ENCODE assay signal across 9 cellular contexts in genomic region chr17:48554412-48555090, GRCh38. TPM values are rescaled to one million over a fixed set of nuclear protein-coding genes. Genes with fewer than 3 reads are reported as not detected.
DNase-seq lines count a peak whose midpoint lies in the region; ATAC-seq and TF ChIP-seq lines count a peak whose summit lies in the region.
"Had no signal": no experiment of that assay in that cellular context is flagged by ENCODE, and none has a peak within 500 bp of the region (broad histone marks: within the 10 kb centered on the region; RNA-seq: fewer than 3 reads in every experiment).

No MANE protein-coding gene starts in this region.

- H2BK5ac ChIP-seq in trophoblast cell (ENCODE audit: low read depth, low read length, poor library complexity) = peak overlapping the region; percentile 50

- CTCF ChIA-PET in WTC11 (lab: Charles Lee) (interaction anchor here (1.2 to 1.9 kb wide), 2 partner anchors 53 to 61 kb away, joined by 3 to 11 read pairs; no protein-coding TSS in a partner anchor), OCI-LY7 (lab: Charles Lee; ENCODE audit: unreplicated experiment) (no interaction called here)

- peak overlapping the region; percentile 15; the same call in 1 of the 2 replicates for H3K4me3 ChIP-seq in HFF-Myc (replicated peaks; ENCODE audit: low read depth, low read length)
- H3K4me3 ChIP-seq in left ventricle myocardium inferior = peak overlapping the region; percentile 59
- H3K4me3 ChIP-seq in trophoblast cell (ENCODE audit: low read depth, low read length) = peak overlapping the region; percentile 64
- no peak overlapping the region for H3K4me3 ChIP-seq in OCI-LY7 (ENCODE audit: low read depth, low read length, poor library complexity, severe bottlenecking)

- DNase-seq in HFF-Myc (ENCODE audit: extremely low read depth, low read depth) (no peak), WTC11 (ENCODE audit: low spot score) (no peak), left ventricle myocardium inferior (no peak), trophoblast cell (no peak), cerebellar cortex (ENCODE audit: low spot score) (no peak), NCI-H187 treated with DMSO at 0.1 percent for 48 hours (lab: John Stamatoyannopoulos, UW) (no peak), posterior vena cava (ENCODE audit: low spot score) (no peak), OCI-LY7 (ENCODE audit: low spot score) (no peak)

- H3K18ac ChIP-seq in trophoblast cell (ENCODE audit: low read length) = peak overlapping the region; percentile 72

- peak overlapping the region; percentile 84 for H4K8ac ChIP-seq in trophoblast cell (ENCODE audit: low read depth, low read length)

- peak overlapping the region; percentile 58 for H3K4me3 Mint-ChIP-seq in WTC11

- peak overlapping the region; percentile 70 for H4K12ac ChIP-seq in trophoblast cell (ENCODE audit: low read depth, low read length)

- H3K4me1 ChIP-seq in left ventricle myocardium inferior (peaks cover 19% of the 10 kb centered on the region), trophoblast cell (ENCODE audit: control insufficient read depth in 1 of 2, insufficient read depth in 2 of 2, low read length in 2 of 2) (peaks cover 21 to 27% of the 10 kb centered on the region in 2 experiments), OCI-LY7 (ENCODE audit: insufficient read depth, low read length, poor library complexity, severe bottlenecking) (no peaks in the 10 kb centered on the region)

- no peak for TF ChIP-seq CTCF in HFF-Myc (IDR thresholded peaks at IDR 0.05; ENCODE audit: low read depth, low read length, missing control alignments)
- no peak for TF ChIP-seq CTCF in WTC11 (IDR thresholded peaks at IDR 0.05)
- TF ChIP-seq CTCF in left ventricle myocardium inferior (IDR thresholded peaks at IDR 0.05; ENCODE audit: borderline replicate concordance) = no peak
- no peak for TF ChIP-seq CTCF in OCI-LY7 (conservative IDR thresholded peaks at IDR 0.05; ENCODE audit: low read length)

- H2AK5ac ChIP-seq in trophoblast cell (ENCODE audit: low read length) = peak overlapping the region; percentile 22

- no peaks in the 10 kb centered on the region for H3K9me2 ChIP-seq in OCI-LY7 (ENCODE audit: insufficient read depth, low read length)

- peak overlapping the region; percentile 22 for H3K4ac ChIP-seq in trophoblast cell (ENCODE audit: low read depth, low read length)

- ATAC-seq in WTC11 = no peak

- peaks cover 100% of the 10 kb centered on the region for H3K27me3 ChIP-seq in left ventricle myocardium inferior (ENCODE audit: low read depth)
- no peaks in the 10 kb centered on the region for H3K27me3 ChIP-seq in trophoblast cell (ENCODE audit: insufficient read depth, low read length)

- no peaks in the 10 kb centered on the region for H3K36me3 Mint-ChIP-seq in WTC11

- H3K4me2 ChIP-seq in trophoblast cell (ENCODE audit: low read length) = peak overlapping the region; percentile 88
- H3K4me2 ChIP-seq in OCI-LY7 (ENCODE audit: low read length) = no peak overlapping the region

- no peak overlapping the region for H3K27ac Mint-ChIP-seq in WTC11

- no peaks in the 10 kb centered on the region for H3K36me3 ChIP-seq in left ventricle myocardium inferior
- H3K36me3 ChIP-seq in trophoblast cell (ENCODE audit: control insufficient read depth in 1 of 2, insufficient read depth in 2 of 2, low read length in 2 of 2) = peaks cover 9 to 14% of the 10 kb centered on the region in 2 experiments
- H3K36me3 ChIP-seq in OCI-LY7 (ENCODE audit: insufficient read depth, low read length) = peaks cover 12% of the 10 kb centered on the region; the same call in 1 of the 2 replicates

- H3K9me3 Mint-ChIP-seq in WTC11 = no peaks in the 10 kb centered on the region

- peaks cover 37% of the 10 kb centered on the region for H3K4me1 Mint-ChIP-seq in WTC11

- POLR2A ChIA-PET in WTC11 (lab: Charles Lee) (interaction anchor here (1.0 kb wide), 1 partner anchor 9 kb away, joined by 3 read pairs; no protein-coding TSS in a partner anchor), OCI-LY7 (lab: Charles Lee) (no interaction called here)

- H3K9ac ChIP-seq in trophoblast cell (ENCODE audit: low read length) = peak overlapping the region; percentile 80

- intact Hi-C loops in left ventricle myocardium inferior (cut with micrococcal nuclease) (no loop called here), posterior vena cava (cut with DNase I) (no loop called here), OCI-LY7 (cut with micrococcal nuclease; ENCODE audit: unreplicated experiment) (no loop called here)

- H3K9me3 ChIP-seq in left ventricle myocardium inferior (replicated peaks) (no peaks in the 10 kb centered on the region), trophoblast cell (ENCODE audit: insufficient read depth, low read depth, low read length) (no peaks in the 10 kb centered on the region), OCI-LY7 (ENCODE audit: low read length) (no peaks in the 10 kb centered on the region)

- no peaks in the 10 kb centered on the region for H4K20me1 ChIP-seq in OCI-LY7 (ENCODE audit: insufficient read depth, low read length)

- no CpG with 5 or more reads among the region's 41 CpGs for WGBS in trophoblast cell (ENCODE audit: extremely low coverage, insufficient coverage, insufficient read length)

- peak overlapping the region; percentile 46 for H2BK12ac ChIP-seq in trophoblast cell (ENCODE audit: low read length)

- no peak overlapping the region for H3K23ac ChIP-seq in trophoblast cell (ENCODE audit: low read length)

- H3K14ac ChIP-seq in trophoblast cell (ENCODE audit: low read length) = peak overlapping the region; percentile 50

- peak overlapping the region; percentile 55 for H2BK120ac ChIP-seq in trophoblast cell (ENCODE audit: insufficient read depth, low read length, poor library complexity)

- H2AFZ ChIP-seq in trophoblast cell (ENCODE audit: insufficient read depth, low read length, poor library complexity) = peak overlapping the region; percentile 43
- no peak overlapping the region for H2AFZ ChIP-seq in OCI-LY7 (ENCODE audit: low read length)

- H3K79me1 ChIP-seq in trophoblast cell (ENCODE audit: low read length) = peaks cover 14% of the 10 kb centered on the region

- no TSS peak for BruUV-seq in OCI-LY7 (replicated peaks; lab: Mats Ljungman, UMichigan)

- peak overlapping the region; percentile 53 for H4K91ac ChIP-seq in trophoblast cell (ENCODE audit: low read depth, low read length)

- H3K27ac ChIP-seq in left ventricle myocardium inferior (replicated peaks) = peak overlapping the region; percentile 46
- H3K27ac ChIP-seq in trophoblast cell (ENCODE audit: low read depth, low read length) = peak overlapping the region; percentile 32
- no peak overlapping the region for H3K27ac ChIP-seq in OCI-LY7 (ENCODE audit: low read depth, low read length, poor library complexity, severe bottlenecking)

- H3K27me3 Mint-ChIP-seq in WTC11 (ENCODE audit: low read depth) = peaks cover 100% of the 10 kb centered on the region; the same call in 1 of the 2 replicates

- H3K79me2 ChIP-seq in trophoblast cell (ENCODE audit: control insufficient read depth, insufficient read depth, low read length, poor library complexity) (peaks cover 8% of the 10 kb centered on the region), OCI-LY7 (ENCODE audit: insufficient read depth, low read depth, low read length) (no peaks in the 10 kb centered on the region)

TF ChIP-seq in WTC11, 78 proteins besides CTCF, POLR2A, EP300 and RAD21 (continues in another document):
- TF ChIP-seq, protein P1, sequence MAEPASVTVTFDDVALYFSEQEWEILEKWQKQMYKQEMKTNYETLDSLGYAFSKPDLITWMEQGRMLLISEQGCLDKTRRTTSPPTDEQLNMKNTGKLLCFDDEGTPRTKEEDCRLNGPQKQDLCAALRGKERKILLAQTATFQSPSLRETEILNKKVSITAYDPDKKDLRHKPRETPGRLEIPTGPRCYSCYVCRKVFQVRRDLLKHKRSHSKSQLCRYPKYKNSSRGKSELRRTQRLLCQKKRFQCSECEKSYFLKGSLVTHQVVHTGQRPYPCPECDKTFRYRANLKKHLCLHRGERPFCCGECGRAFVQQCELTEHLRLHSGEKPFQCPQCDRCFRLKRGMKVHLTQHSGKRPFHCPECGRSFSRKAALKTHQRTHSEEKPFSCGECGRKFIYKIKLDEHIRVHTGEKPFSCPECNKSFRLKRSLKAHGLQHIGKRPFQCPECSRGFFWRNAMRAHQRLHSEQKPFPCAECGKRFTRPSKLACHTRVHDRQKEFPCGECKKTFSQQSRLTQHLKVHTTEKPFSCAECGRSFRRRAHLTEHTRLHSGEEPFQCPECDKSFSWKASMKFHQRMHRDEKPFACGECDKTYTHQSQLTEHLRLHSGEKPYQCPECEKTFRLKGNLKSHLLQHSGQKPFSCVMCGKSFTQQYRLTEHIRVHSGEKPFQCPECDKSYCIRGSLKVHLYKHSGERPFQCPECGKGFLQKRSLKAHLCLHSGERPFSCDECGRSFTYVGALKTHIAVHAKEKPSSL (CRISPR knock-in tag; conservative IDR thresholded peaks at IDR 0.05) = no peak
- no peak for TF ChIP-seq NFYB (CRISPR knock-in tag; conservative IDR thresholded peaks at IDR 0.05; ENCODE audit: low read depth)
- no peak for TF ChIP-seq GTF2I (CRISPR knock-in tag; conservative IDR thresholded peaks at IDR 0.05)
- TF ChIP-seq EMX1 (CRISPR knock-in tag; IDR thresholded peaks at IDR 0.05) = no peak
- no peak for TF ChIP-seq ZNF219 (CRISPR knock-in tag; IDR thresholded peaks at IDR 0.05; ENCODE audit: borderline replicate concordance)

RNA-seq across cellular contexts. Expression of gene HOXB2, which starts 9.6 kb away (rescaled TPM):
- total RNA-seq in WTC11 (2021) = 1.3 to 3.7 TPM (median 2.0 TPM) in 3 replicates
- 1.9 TPM for total RNA-seq in left ventricle myocardium inferior
- 30.4 and 31.0 TPM in 2 replicates for polyA plus RNA-seq in trophoblast cell (2013)
- total RNA-seq in posterior vena cava = 10 to 100 TPM; 18.9 to 22.3 TPM
- total RNA-seq in OCI-LY7 (2014; rRNA removed; shearing (Covaris generic)) = not detected in 2 replicates
- not detected in 2 replicates for total RNA-seq in OCI-LY7 (2022)

RNA-seq across cellular contexts. Expression of gene HOXB4, which starts 23.6 kb away (rescaled TPM):
- total RNA-seq in WTC11 (2021) (0.04 TPM in 1 of 3 replicates, not detected in the others), left ventricle myocardium inferior (0.25 TPM), posterior vena cava (1 to 10 TPM; 5.0 to 6.9 TPM), OCI-LY7 (2022) (8.9 and 9.2 TPM in 2 replicates)
- 5.5 and 6.2 TPM in 2 replicates for polyA plus RNA-seq in trophoblast cell (2013)
- total RNA-seq in OCI-LY7 (2014; rRNA removed; shearing (Covaris generic)) = 7.2 and 7.4 TPM in 2 replicates

RNA-seq across cellular contexts. Expression of gene HOXB1, which starts 23.7 kb away (rescaled TPM):
- total RNA-seq in WTC11 (2021) (0.41 to 0.63 TPM (median 0.55 TPM) in 3 replicates), left ventricle myocardium inferior (not detected), posterior vena cava (not detected), OCI-LY7 (2022) (not detected in 2 replicates)
- polyA plus RNA-seq in trophoblast cell (2013) = 0.04 and 0.06 TPM in 2 replicates
- total RNA-seq in OCI-LY7 (2014; rRNA removed; shearing (Covaris generic)) = not detected in 2 replicates
- total RNA-seq: fibroblast of villous mesenchyme had no signal

RNA-seq across cellular contexts. Expression of gene HOXB3, which starts 35.5 kb away (rescaled TPM):
- 0.09 to 0.30 TPM (median 0.11 TPM) in 3 replicates for total RNA-seq in WTC11 (2021)
- total RNA-seq in left ventricle myocardium inferior = 0.91 TPM
- polyA plus RNA-seq in trophoblast cell (2013) = 8.1 and 10.4 TPM in 2 replicates
- total RNA-seq in posterior vena cava = 10 to 100 TPM; 16.0 to 23.6 TPM
- 7.7 and 14.0 TPM in 2 replicates for total RNA-seq in OCI-LY7 (2014; rRNA removed; shearing (Covaris generic))
- 13.0 and 14.6 TPM in 2 replicates for total RNA-seq in OCI-LY7 (2022)

RNA-seq across cellular contexts. Expression of gene HOXB5, which starts 39.0 kb away (rescaled TPM):
- not detected in 3 replicates for total RNA-seq in WTC11 (2021)
- not detected for total RNA-seq in left ventricle myocardium inferior
- polyA plus RNA-seq in trophoblast cell (2013) = 3.2 and 3.5 TPM in 2 replicates
- total RNA-seq in posterior vena cava = 1 to 10 TPM; 1.1 to 2.8 TPM
- not detected in 2 replicates for total RNA-seq in OCI-LY7 (2014; rRNA removed; shearing (Covaris generic))
- total RNA-seq in OCI-LY7 (2022) = not detected in 2 replicates
